ENCODE assay signal across 8 cellular contexts in the genomic region with DNA sequence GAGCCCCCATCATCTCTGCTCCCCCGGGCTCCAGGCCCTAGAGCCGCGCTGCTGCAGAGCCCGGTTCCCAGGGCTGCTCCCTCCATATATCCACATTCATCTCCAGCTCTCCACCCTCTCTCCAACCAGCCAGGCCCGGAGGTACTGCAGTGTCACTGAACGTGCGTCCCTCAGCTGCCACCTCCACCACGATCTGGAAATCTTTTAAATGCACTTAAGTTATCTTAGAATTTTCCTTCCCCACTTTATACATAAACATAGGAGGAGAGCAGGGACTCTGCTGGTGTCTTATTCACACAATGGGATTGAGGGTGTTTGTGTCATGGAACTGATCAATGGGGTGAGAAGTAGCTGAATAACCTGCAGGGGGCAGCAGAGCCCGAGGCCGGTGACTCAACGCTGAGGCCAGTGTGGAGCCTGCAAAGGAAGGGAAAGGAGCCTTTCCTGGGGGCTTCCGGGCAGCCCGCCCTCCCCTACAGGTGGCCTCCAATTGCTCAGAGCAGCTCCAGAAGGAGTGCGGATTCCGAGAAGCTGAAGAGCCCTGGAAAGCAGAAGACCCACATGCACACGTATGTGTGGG. TPM values are rescaled to one million over a fixed set of nuclear protein-coding genes. Genes with fewer than 3 reads are reported as not detected.
DNase-seq lines count a peak whose midpoint lies in the region; TF ChIP-seq lines count a peak whose summit lies in the region.
"Not testable (repeated sequence)": the region's sequence is repeated elsewhere in the genome, so short reads cannot be mapped to it uniquely, and the experiment has no call there.

No MANE protein-coding gene starts in this region.

- H3K18ac ChIP-seq in H9 (ENCODE audit: insufficient read length, low read depth, low read length); mesenchymal stem cell (ENCODE audit: low read depth in 1 of 2, low read length in 2 of 2): not testable (repeated sequence)

- H3K4ac ChIP-seq in H9 (ENCODE audit: low read depth, low read length); mesenchymal stem cell (ENCODE audit: low read depth in 1 of 2, low read length in 2 of 2): not testable (repeated sequence)

- not testable (repeated sequence) for H4K8ac ChIP-seq in H9 (replicated peaks; ENCODE audit: insufficient read length, low read depth, low read length); mesenchymal stem cell (ENCODE audit: low read length)

- H4K91ac ChIP-seq in H9 (ENCODE audit: insufficient read length, low read depth, low read length); mesenchymal stem cell (ENCODE audit: low read length): not testable (repeated sequence)

- POLR2A ChIA-PET in OCI-LY7 (lab: Charles Lee) = not testable (repeated sequence)

- not testable (repeated sequence) for H3K36me3 Mint-ChIP-seq in H9 (ENCODE audit: insufficient read depth in 1 of 3, low read depth in 3 of 3)

- not testable (repeated sequence) for H2AK5ac ChIP-seq in H9 (ENCODE audit: insufficient read length, low read length); mesenchymal stem cell (ENCODE audit: low read length, severe bottlenecking)

- not testable (repeated sequence) for BruUV-seq in OCI-LY7 (replicated peaks; lab: Mats Ljungman, UMichigan)

- H3T11ph ChIP-seq in H9 (ENCODE audit: low read length) = not testable (repeated sequence)

- not testable (repeated sequence) for H3K27ac ChIP-seq in H9 (ENCODE audit: insufficient read length, low read depth, low read length); OCI-LY7 (ENCODE audit: low read depth, low read length, poor library complexity, severe bottlenecking); mesenchymal stem cell (ENCODE audit: low read length, poor library complexity, severe bottlenecking)

- not testable (repeated sequence) for H4K5ac ChIP-seq in H9 (ENCODE audit: insufficient read length, low read depth, low read length)

- H3K9me3 Mint-ChIP-seq in H9 = peaks cover 11 to 37% of the 10 kb centered on the region in 2 experiments

- not testable (repeated sequence) for H3K4me3 Mint-ChIP-seq in H9

- not testable (repeated sequence) for H3K27me3 ChIP-seq in H9 (ENCODE audit: insufficient read depth, low read length); mesenchymal stem cell (ENCODE audit: control insufficient read depth in 1 of 2, insufficient read depth in 1 of 2, low read length in 2 of 2)

- not testable (repeated sequence) for H2BK5ac ChIP-seq in H9 (ENCODE audit: insufficient read length, low read length); mesenchymal stem cell (ENCODE audit: low read depth, low read length, poor library complexity, severe bottlenecking)

- peaks cover 18% of the 10 kb centered on the region for H3K27me3 Mint-ChIP-seq in H9 (ENCODE audit: low read depth)

- intact Hi-C loops in OCI-LY7 (cut with micrococcal nuclease; ENCODE audit: unreplicated experiment) = loop anchor here (2.0 to 5.0 kb wide), 4 partner anchors 43 to 793 kb away; partner anchors contain the start of genes ZNF20 and ZNF878

- H3K9ac ChIP-seq in H9 (ENCODE audit: extremely low read depth, insufficient read length, low read length); mesenchymal stem cell (ENCODE audit: low read length): not testable (repeated sequence)

- H3K4me3 ChIP-seq in AG09309 (ENCODE audit: control insufficient read depth, low read depth, low read length); OCI-LY7 (ENCODE audit: low read depth, low read length, poor library complexity, severe bottlenecking); fibroblast of mammary gland (ENCODE audit: control insufficient read depth, low read depth, low read length); mesenchymal stem cell (ENCODE audit: insufficient read depth in 1 of 2, low read depth in 1 of 2, low read length in 2 of 2): not testable (repeated sequence)

- not testable (repeated sequence) for H3K4me1 Mint-ChIP-seq in H9

- not testable (repeated sequence) for H3K4me1 ChIP-seq in H9 (ENCODE audit: insufficient read depth, low read length); OCI-LY7 (ENCODE audit: insufficient read depth, low read length, poor library complexity, severe bottlenecking); mesenchymal stem cell (ENCODE audit: control insufficient read depth, insufficient read depth, low read depth, low read length)

- H3K79me1 ChIP-seq in H9 (ENCODE audit: insufficient read depth, low read depth, low read length, poor library complexity, severe bottlenecking); mesenchymal stem cell (replicated peaks; ENCODE audit: low read length, poor library complexity, severe bottlenecking): not testable (repeated sequence)

- not testable (repeated sequence) for H3K79me2 ChIP-seq in H9 (ENCODE audit: insufficient read depth, low read length); OCI-LY7 (ENCODE audit: insufficient read depth, low read depth, low read length)

- WGBS in H9 (ENCODE audit: extremely low coverage, insufficient read length, low lambda C conversion rate) = no CpG with 5 or more reads among the region's 16 CpGs
- 70% methylated on average over 15 of the region's 16 CpGs for WGBS in mesenchymal stem cell

- not testable (repeated sequence) for H3K9me2 ChIP-seq in OCI-LY7 (ENCODE audit: insufficient read depth, low read length)

- TF ChIP-seq CTCF in AG09309 (IDR thresholded peaks at IDR 0.05; ENCODE audit: control insufficient read depth, insufficient read depth, low read depth, low read length, missing control alignments) = peak; percentile 28
- TF ChIP-seq CTCF in H9 (conservative IDR thresholded peaks at IDR 0.05) = peak; percentile 64
- TF ChIP-seq CTCF in OCI-LY7 (conservative IDR thresholded peaks at IDR 0.05; ENCODE audit: low read length) = peak; percentile 76
- TF ChIP-seq CTCF in fibroblast of mammary gland (conservative IDR thresholded peaks at IDR 0.05; ENCODE audit: control insufficient read depth, insufficient read depth, low read depth, low read length) = peak; percentile 19

- CTCF ChIA-PET in OCI-LY7 (lab: Charles Lee; ENCODE audit: unreplicated experiment) = not testable (repeated sequence)

- peak overlapping the region in 1 of 3 experiments; percentile 49; a peak in 1 of 7 replicates for H3K27ac Mint-ChIP-seq in H9

- H2BK15ac ChIP-seq in H9 (ENCODE audit: low read depth, low read length); mesenchymal stem cell (ENCODE audit: low read depth, poor library complexity, severe bottlenecking): not testable (repeated sequence)

- H3K9me3 ChIP-seq in H9 (ENCODE audit: control insufficient read depth, low read depth, low read length); OCI-LY7 (ENCODE audit: low read length); mesenchymal stem cell (ENCODE audit: control insufficient read depth, low read length): not testable (repeated sequence)

- H2AFZ ChIP-seq in H9 (ENCODE audit: low read length); OCI-LY7 (ENCODE audit: low read length); mesenchymal stem cell (ENCODE audit: low read depth, low read length): not testable (repeated sequence)

- not testable (repeated sequence) for H3K23ac ChIP-seq in H9 (ENCODE audit: insufficient read length, low read depth, low read length); mesenchymal stem cell (ENCODE audit: low read length in 2 of 2)

- not testable (repeated sequence) for H4K20me1 ChIP-seq in H9 (ENCODE audit: control insufficient read depth, insufficient read depth, insufficient read length); OCI-LY7 (ENCODE audit: insufficient read depth, low read length)

- not testable (repeated sequence) for H3K4me2 ChIP-seq in H9 (ENCODE audit: insufficient read depth, insufficient read length, low read length); OCI-LY7 (ENCODE audit: low read length); mesenchymal stem cell (ENCODE audit: low read length, poor library complexity, severe bottlenecking)

- H3K56ac ChIP-seq in H9 (ENCODE audit: insufficient read length, low read depth, low read length) = not testable (repeated sequence)

- H2BK12ac ChIP-seq in H9 (ENCODE audit: insufficient read length, low read depth, low read length); mesenchymal stem cell (ENCODE audit: low read length in 2 of 2): not testable (repeated sequence)

- H3K36me3 ChIP-seq in OCI-LY7 (ENCODE audit: insufficient read depth, low read length); mesenchymal stem cell (ENCODE audit: control insufficient read depth in 1 of 2, insufficient read depth in 2 of 2, low read depth in 1 of 2, low read length in 2 of 2): not testable (repeated sequence)

- not testable (repeated sequence) for H3K14ac ChIP-seq in H9 (ENCODE audit: insufficient read depth, low read length); mesenchymal stem cell (ENCODE audit: low read length in 2 of 2)

- H2BK20ac ChIP-seq in H9 (ENCODE audit: low read depth, low read length, poor library complexity, severe bottlenecking) = not testable (repeated sequence)

- DNase-seq in AG09309 (ENCODE audit: low read depth) = not testable (repeated sequence)
- DNase-seq in H9 (peak; percentile 69), OCI-LY7 (ENCODE audit: low spot score) (peak; percentile 23), fibroblast of mammary gland (ENCODE audit: low read depth) (peak; percentile 12), mesenchymal stem cell (peak; percentile 17)
- peak; percentile 26 to 43 for DNase-seq in activated CD4-positive, alpha-beta T cell treated with anti-CD3 and anti-CD28 coated beads for 4 hours
- peak; percentile 52 for DNase-seq in activated naive CD4-positive, alpha-beta T cell treated with Interleukin-2 at 50 U/mL for 16 hours
- DNase-seq in stimulated activated CD4-positive, alpha-beta T cell treated with anti-CD3 and anti-CD28 coated beads, Interleukin-2, amount 100 ng/mL, for 4 hours (ENCODE audit: low read depth) = peak; percentile 7

- not testable (repeated sequence) for H3K23me2 ChIP-seq in H9 (ENCODE audit: insufficient read length, low read depth, low read length, poor library complexity, severe bottlenecking)

- not testable (repeated sequence) for H2BK120ac ChIP-seq in H9 (ENCODE audit: low read depth, low read length, poor library complexity, severe bottlenecking); mesenchymal stem cell (ENCODE audit: low read depth, low read length)

RNA-seq across cellular contexts. Expression of gene ZNF69, which starts 7.8 kb away (rescaled TPM):
- total RNA-seq in H9 (2021) (25.4 and 27.3 TPM in 2 replicates), OCI-LY7 (2022) (13.9 and 15.8 TPM in 2 replicates)
- total RNA-seq in OCI-LY7 (2014; rRNA removed; shearing (Covaris generic)) = 7.1 and 9.7 TPM in 2 replicates
- 4.8 TPM for polyA plus RNA-seq in mesenchymal stem cell (2013, experiment 1 of 2)
- polyA plus RNA-seq in mesenchymal stem cell (2013, experiment 2 of 2) = 5.0 TPM

RNA-seq across cellular contexts. Expression of gene ZNF439, which starts 31.3 kb away (rescaled TPM):
- total RNA-seq in H9 (2021) (2.2 and 3.3 TPM in 2 replicates), OCI-LY7 (2022) (33.8 and 45.5 TPM in 2 replicates)
- total RNA-seq in OCI-LY7 (2014; rRNA removed; shearing (Covaris generic)) = 38.1 and 40.2 TPM in 2 replicates
- polyA plus RNA-seq in mesenchymal stem cell (2013, experiment 1 of 2) = 0.04 TPM
- polyA plus RNA-seq in mesenchymal stem cell (2013, experiment 2 of 2) = 0.03 TPM

RNA-seq across cellular contexts. Expression of gene ZNF700, which starts 45.1 kb away (rescaled TPM):
- total RNA-seq in H9 (2021) (9.3 and 9.9 TPM in 2 replicates), OCI-LY7 (2022) (28.2 and 28.4 TPM in 2 replicates)
- 18.2 and 20.4 TPM in 2 replicates for total RNA-seq in OCI-LY7 (2014; rRNA removed; shearing (Covaris generic))
- 2.6 TPM for polyA plus RNA-seq in mesenchymal stem cell (2013, experiment 1 of 2)
- 2.5 TPM for polyA plus RNA-seq in mesenchymal stem cell (2013, experiment 2 of 2)

Comparison
In these comparisons a context has a peak if more than half of its experiments do, and no peak if none do; other contexts are left out.
1. CTCF ChIP-seq: peak in every context shown above with its lines; median percentile 76 in OCI-LY7; 64 in H9; 28 in AG09309; 19 in fibroblast of mammary gland.